Comparison of ENCODE assay signal across 8 cellular contexts in genomic region chr6:121430514-121431460, GRCh38.
DNase-seq lines count a peak whose midpoint lies in the region; ATAC-seq lines count a peak whose summit lies in the region.

No MANE protein-coding gene starts in this region.

- ATAC-seq in GM19328 (IDR thresholded peaks at IDR 0.05; ENCODE audit: unreplicated experiment): no peak
- no peak for ATAC-seq in GM19467 (IDR thresholded peaks at IDR 0.05; ENCODE audit: unreplicated experiment)

- peak; percentile 51 for DNase-seq in AG08395 (ENCODE audit: low spot score)
- DNase-seq in HS-5 (ENCODE audit: low read depth): peak; percentile 14
- DNase-seq in amniotic epithelial cell (ENCODE audit: low read depth): peak; percentile 56
- peak; percentile 66 for DNase-seq in inferior parietal cortex (ENCODE audit: extremely low spot score)
- DNase-seq in NCI-H526 treated with DMSO at 0.1 percent for 48 hours (lab: John Stamatoyannopoulos, UW): no peak
- no peak for DNase-seq in NOMO-1 treated with dmso at 0.1 percent for 144 hours (lab: John Stamatoyannopoulos, UW; ENCODE audit: unreplicated experiment)

Comparison
In these comparisons a context has a peak if more than half of its experiments do, and no peak if none do; other contexts are left out.
1. DNase-seq: peak in AG08395 (single experiment), HS-5 (single experiment), amniotic epithelial cell (single experiment) and inferior parietal cortex (single experiment); none in NCI-H526 treated with DMSO at 0.1 percent for 48 hours (single experiment) and NOMO-1 treated with dmso at 0.1 percent for 144 hours (single experiment).